In the genomic region with DNA sequence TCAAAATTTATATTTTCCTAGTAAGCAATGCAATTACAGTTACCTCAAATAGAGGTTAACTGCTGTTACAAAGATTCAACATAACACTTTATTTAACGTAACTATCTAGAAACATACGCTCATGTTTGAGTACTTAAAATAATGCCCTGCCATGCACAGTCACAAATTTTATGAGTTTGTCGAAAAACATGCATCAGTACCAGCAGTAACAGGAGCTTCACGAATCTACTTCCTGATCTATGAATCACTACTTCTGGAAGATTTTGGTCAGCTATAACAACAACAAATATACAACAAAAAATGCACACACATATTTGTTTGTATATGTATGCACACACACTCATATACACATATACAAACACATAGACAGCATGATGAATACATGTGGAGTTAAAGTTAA, we compare ENCODE assay signal across 8 cellular contexts.
"Had no signal": no experiment of that assay in that cellular context is flagged by ENCODE, and none has a peak within 500 bp of the region (broad histone marks: within the 10 kb centered on the region; RNA-seq: fewer than 3 reads in every experiment).

No MANE protein-coding gene starts in this region.

- ATAC-seq: HCT116, HepG2 had no signal

- H3K36me3 ChIP-seq: HAP-1 had no signal

- H3K9me3 ChIP-seq: HAP-1 had no signal

- DNase-seq: GM23248, GOT3, H7, HFFc6 had no signal

- H3K27ac ChIP-seq: GM23248, HL-60 had no signal

- H2AFZ ChIP-seq: GM23248 had no signal

- H3K4me3 ChIP-seq: GM23248, HAP-1 had no signal

- FAIRE-seq: HepG2 had no signal

- H3K4me1 ChIP-seq: HAP-1 had no signal

- H3K9ac ChIP-seq: GM23248 had no signal
